1 cellular context compared by ENCODE assay signal in genomic region chr18:24195296-24196053, GRCh38.
TF ChIP-seq lines count a peak whose summit lies in the region.

No MANE protein-coding gene starts in this region.

TF ChIP-seq in GM23338, 12 proteins besides CTCF, POLR2A, EP300 and RAD21 (continued from another document):
- no peak for TF ChIP-seq ZNF462 (CRISPR knock-in tag; IDR thresholded peaks at IDR 0.05)
- TF ChIP-seq NANOG (IDR thresholded peaks at IDR 0.05; ENCODE audit: borderline replicate concordance), result no peak
- no peak for TF ChIP-seq EZH2 (IDR thresholded peaks at IDR 0.05; ENCODE audit: low read depth, unreplicated experiment)
- TF ChIP-seq CREB1 (CRISPR knock-in tag; IDR thresholded peaks at IDR 0.05; ENCODE audit: low read depth), result no peak
- no peak for TF ChIP-seq EZH2phosphoT487 (IDR thresholded peaks at IDR 0.05; ENCODE audit: unreplicated experiment)
- TF ChIP-seq STAT1 (IDR thresholded peaks at IDR 0.05; ENCODE audit: unreplicated experiment), result no peak
- TF ChIP-seq ETS1 (IDR thresholded peaks at IDR 0.05), result no peak
